In the genomic region with DNA sequence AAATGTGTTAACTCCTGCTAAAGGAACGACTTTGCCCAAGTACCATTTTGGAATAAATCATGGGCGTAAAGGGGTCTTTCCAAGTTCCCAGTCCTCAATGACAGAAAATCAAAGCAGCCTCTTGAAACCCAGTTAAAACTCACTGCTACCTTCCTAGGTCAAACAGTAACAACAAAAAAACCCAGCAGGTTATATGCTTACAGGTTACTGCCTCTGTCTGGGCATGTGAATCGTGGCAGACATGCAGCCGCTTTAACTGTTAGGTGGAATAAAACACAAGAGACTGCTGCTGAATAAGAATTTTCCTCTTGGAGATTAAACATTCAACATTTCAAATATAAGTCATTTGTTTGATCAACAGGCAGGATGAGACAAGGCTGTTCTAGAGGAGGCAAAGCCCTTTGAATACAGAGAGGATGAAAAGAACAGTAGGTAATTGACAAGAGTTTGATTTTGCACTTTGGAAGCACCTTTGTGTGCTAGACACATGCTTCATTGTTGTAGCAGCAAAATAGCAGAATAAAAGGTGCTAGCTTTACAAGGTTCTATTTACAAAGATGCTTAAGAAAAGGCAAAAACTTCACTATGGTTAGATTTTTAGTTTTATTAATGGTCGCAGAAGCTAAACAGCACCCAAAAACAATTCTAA, we compare ENCODE assay signal across 1 cellular context.
TF ChIP-seq lines count a peak whose summit lies in the region.

No MANE protein-coding gene starts in this region.

TF ChIP-seq in GM23338, 12 proteins besides CTCF, POLR2A, EP300 and RAD21 (continued from another document):
- TF ChIP-seq, protein P1, sequence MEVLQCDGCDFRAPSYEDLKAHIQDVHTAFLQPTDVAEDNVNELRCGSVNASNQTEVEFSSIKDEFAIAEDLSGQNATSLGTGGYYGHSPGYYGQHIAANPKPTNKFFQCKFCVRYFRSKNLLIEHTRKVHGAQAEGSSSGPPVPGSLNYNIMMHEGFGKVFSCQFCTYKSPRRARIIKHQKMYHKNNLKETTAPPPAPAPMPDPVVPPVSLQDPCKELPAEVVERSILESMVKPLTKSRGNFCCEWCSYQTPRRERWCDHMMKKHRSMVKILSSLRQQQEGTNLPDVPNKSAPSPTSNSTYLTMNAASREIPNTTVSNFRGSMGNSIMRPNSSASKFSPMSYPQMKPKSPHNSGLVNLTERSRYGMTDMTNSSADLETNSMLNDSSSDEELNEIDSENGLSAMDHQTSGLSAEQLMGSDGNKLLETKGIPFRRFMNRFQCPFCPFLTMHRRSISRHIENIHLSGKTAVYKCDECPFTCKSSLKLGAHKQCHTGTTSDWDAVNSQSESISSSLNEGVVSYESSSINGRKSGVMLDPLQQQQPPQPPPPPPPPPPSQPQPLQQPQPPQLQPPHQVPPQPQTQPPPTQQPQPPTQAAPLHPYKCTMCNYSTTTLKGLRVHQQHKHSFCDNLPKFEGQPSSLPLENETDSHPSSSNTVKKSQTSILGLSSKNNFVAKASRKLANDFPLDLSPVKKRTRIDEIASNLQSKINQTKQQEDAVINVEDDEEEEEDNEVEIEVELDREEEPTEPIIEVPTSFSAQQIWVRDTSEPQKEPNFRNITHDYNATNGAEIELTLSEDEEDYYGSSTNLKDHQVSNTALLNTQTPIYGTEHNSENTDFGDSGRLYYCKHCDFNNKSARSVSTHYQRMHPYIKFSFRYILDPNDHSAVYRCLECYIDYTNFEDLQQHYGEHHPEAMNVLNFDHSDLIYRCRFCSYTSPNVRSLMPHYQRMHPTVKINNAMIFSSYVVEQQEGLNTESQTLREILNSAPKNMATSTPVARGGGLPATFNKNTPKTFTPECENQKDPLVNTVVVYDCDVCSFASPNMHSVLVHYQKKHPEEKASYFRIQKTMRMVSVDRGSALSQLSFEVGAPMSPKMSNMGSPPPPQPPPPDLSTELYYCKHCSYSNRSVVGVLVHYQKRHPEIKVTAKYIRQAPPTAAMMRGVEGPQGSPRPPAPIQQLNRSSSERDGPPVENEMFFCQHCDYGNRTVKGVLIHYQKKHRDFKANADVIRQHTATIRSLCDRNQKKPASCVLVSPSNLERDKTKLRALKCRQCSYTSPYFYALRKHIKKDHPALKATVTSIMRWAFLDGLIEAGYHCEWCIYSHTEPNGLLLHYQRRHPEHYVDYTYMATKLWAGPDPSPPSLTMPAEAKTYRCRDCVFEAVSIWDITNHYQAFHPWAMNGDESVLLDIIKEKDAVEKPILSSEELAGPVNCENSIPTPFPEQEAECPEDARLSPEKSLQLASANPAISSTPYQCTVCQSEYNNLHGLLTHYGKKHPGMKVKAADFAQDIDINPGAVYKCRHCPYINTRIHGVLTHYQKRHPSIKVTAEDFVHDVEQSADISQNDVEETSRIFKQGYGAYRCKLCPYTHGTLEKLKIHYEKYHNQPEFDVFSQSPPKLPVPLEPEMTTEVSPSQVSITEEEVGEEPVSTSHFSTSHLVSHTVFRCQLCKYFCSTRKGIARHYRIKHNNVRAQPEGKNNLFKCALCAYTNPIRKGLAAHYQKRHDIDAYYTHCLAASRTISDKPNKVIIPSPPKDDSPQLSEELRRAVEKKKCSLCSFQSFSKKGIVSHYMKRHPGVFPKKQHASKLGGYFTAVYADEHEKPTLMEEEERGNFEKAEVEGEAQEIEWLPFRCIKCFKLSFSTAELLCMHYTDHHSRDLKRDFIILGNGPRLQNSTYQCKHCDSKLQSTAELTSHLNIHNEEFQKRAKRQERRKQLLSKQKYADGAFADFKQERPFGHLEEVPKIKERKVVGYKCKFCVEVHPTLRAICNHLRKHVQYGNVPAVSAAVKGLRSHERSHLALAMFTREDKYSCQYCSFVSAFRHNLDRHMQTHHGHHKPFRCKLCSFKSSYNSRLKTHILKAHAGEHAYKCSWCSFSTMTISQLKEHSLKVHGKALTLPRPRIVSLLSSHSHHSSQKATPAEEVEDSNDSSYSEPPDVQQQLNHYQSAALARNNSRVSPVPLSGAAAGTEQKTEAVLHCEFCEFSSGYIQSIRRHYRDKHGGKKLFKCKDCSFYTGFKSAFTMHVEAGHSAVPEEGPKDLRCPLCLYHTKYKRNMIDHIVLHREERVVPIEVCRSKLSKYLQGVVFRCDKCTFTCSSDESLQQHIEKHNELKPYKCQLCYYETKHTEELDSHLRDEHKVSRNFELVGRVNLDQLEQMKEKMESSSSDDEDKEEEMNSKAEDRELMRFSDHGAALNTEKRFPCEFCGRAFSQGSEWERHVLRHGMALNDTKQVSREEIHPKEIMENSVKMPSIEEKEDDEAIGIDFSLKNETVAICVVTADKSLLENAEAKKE (CRISPR knock-in tag; IDR thresholded peaks at IDR 0.05) = no peak
- TF ChIP-seq, protein P2, sequence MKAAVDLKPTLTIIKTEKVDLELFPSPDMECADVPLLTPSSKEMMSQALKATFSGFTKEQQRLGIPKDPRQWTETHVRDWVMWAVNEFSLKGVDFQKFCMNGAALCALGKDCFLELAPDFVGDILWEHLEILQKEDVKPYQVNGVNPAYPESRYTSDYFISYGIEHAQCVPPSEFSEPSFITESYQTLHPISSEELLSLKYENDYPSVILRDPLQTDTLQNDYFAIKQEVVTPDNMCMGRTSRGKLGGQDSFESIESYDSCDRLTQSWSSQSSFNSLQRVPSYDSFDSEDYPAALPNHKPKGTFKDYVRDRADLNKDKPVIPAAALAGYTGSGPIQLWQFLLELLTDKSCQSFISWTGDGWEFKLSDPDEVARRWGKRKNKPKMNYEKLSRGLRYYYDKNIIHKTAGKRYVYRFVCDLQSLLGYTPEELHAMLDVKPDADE (IDR thresholded peaks at IDR 0.05) = no peak
- no peak for TF ChIP-seq CREB1 (CRISPR knock-in tag; IDR thresholded peaks at IDR 0.05; ENCODE audit: low read depth)
- TF ChIP-seq POLR2AphosphoS5 (IDR thresholded peaks at IDR 0.05; ENCODE audit: low read depth) = no peak
- TF ChIP-seq ZNF114 (CRISPR knock-in tag; IDR thresholded peaks at IDR 0.05) = no peak
- TF ChIP-seq STAT1 (IDR thresholded peaks at IDR 0.05; ENCODE audit: unreplicated experiment) = no peak
- TF ChIP-seq, protein P3, sequence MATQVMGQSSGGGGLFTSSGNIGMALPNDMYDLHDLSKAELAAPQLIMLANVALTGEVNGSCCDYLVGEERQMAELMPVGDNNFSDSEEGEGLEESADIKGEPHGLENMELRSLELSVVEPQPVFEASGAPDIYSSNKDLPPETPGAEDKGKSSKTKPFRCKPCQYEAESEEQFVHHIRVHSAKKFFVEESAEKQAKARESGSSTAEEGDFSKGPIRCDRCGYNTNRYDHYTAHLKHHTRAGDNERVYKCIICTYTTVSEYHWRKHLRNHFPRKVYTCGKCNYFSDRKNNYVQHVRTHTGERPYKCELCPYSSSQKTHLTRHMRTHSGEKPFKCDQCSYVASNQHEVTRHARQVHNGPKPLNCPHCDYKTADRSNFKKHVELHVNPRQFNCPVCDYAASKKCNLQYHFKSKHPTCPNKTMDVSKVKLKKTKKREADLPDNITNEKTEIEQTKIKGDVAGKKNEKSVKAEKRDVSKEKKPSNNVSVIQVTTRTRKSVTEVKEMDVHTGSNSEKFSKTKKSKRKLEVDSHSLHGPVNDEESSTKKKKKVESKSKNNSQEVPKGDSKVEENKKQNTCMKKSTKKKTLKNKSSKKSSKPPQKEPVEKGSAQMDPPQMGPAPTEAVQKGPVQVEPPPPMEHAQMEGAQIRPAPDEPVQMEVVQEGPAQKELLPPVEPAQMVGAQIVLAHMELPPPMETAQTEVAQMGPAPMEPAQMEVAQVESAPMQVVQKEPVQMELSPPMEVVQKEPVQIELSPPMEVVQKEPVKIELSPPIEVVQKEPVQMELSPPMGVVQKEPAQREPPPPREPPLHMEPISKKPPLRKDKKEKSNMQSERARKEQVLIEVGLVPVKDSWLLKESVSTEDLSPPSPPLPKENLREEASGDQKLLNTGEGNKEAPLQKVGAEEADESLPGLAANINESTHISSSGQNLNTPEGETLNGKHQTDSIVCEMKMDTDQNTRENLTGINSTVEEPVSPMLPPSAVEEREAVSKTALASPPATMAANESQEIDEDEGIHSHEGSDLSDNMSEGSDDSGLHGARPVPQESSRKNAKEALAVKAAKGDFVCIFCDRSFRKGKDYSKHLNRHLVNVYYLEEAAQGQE (IDR thresholded peaks at IDR 0.05; ENCODE audit: unreplicated experiment) = no peak
- no peak for TF ChIP-seq EZH2 (IDR thresholded peaks at IDR 0.05; ENCODE audit: low read depth, unreplicated experiment)
